In the genomic region with DNA sequence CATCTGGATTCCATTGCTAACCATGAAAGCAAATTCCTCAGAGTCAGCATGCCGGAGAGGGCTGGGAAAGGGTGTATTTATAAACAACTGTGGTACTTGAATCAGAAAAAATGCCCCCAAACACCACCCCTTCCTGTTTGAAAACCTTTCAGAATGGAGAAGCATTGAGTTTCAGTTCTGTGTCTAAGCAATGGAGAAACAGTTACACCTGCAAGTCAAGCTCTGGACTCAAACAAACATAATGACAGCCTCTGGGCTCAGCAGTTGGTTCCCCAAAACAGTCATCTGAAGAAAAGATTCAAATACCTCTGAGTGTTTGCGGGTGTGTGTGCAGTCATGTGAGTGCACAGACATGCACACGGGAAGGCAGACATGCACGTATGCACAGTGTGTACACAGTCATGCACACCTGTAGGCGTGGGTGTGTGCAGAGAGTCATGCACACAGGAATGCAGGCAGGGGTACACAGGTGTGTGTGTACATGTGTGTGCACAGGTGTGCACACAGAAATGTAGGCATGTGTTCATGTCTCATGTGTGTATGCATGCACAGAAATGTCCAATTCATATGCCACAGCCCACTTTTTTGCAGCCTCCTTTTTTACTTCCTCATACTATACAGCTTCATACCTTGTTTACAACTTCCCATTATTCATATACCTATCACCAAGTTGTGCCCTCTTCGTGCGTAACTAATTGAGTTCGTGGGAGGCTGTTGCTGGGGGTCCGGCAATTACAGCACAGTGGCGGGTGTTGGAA, we compare ENCODE assay signal across 11 cellular contexts.
DNase-seq lines count a peak whose midpoint lies in the region; ATAC-seq and TF ChIP-seq lines count a peak whose summit lies in the region.
"Had no signal": no experiment of that assay in that cellular context is flagged by ENCODE, and none has a peak within 500 bp of the region (broad histone marks: within the 10 kb centered on the region; RNA-seq: fewer than 3 reads in every experiment).

No MANE protein-coding gene starts in this region.

- no peak for TF ChIP-seq POLR2A in thyroid gland (IDR thresholded peaks at IDR 0.05)

- H3K9me3 ChIP-seq in thyroid gland, result no peaks in the 10 kb centered on the region
- H3K9me3 ChIP-seq: prostate gland had no signal

- no peaks in the 10 kb centered on the region for H3K27me3 ChIP-seq in thyroid gland

- TF ChIP-seq CTCF in GM12865 (IDR thresholded peaks at IDR 0.05; ENCODE audit: insufficient read depth, low read depth, low read length, missing control alignments), result no peak
- no peak for TF ChIP-seq CTCF in GM20000 (IDR thresholded peaks at IDR 0.05; ENCODE audit: extremely low read depth, missing control alignments)
- no peak for TF ChIP-seq CTCF in thyroid gland (IDR thresholded peaks at IDR 0.05)
- no peak for TF ChIP-seq CTCF in coronary artery (IDR thresholded peaks at IDR 0.05)

- H3K4me3 Mint-ChIP-seq in activated naive CD8-positive, alpha-beta T cell treated with anti-CD3 and anti-CD28 coated beads for 36 hours, result peak overlapping the region; percentile 25
- no peak overlapping the region for H3K4me3 Mint-ChIP-seq in immature natural killer cell
- H3K4me3 Mint-ChIP-seq: CD14-positive monocyte had no signal

- H3K9me3 Mint-ChIP-seq in activated naive CD8-positive, alpha-beta T cell treated with anti-CD3 and anti-CD28 coated beads for 36 hours, result peaks cover 7% of the 10 kb centered on the region
- H3K9me3 Mint-ChIP-seq in immature natural killer cell, result no peaks in the 10 kb centered on the region

- H3K27me3 Mint-ChIP-seq in activated naive CD8-positive, alpha-beta T cell treated with anti-CD3 and anti-CD28 coated beads for 36 hours, result peaks cover 28% of the 10 kb centered on the region
- H3K27me3 Mint-ChIP-seq in immature natural killer cell (ENCODE audit: low read depth in 3 of 3), result peaks cover 6 to 19% (median 6%) of the 10 kb centered on the region in 3 donors

- no peak overlapping the region for H3K27ac Mint-ChIP-seq in activated naive CD8-positive, alpha-beta T cell treated with anti-CD3 and anti-CD28 coated beads for 36 hours
- H3K27ac Mint-ChIP-seq in immature natural killer cell, result no peak overlapping the region
- H3K27ac Mint-ChIP-seq: CD14-positive monocyte had no signal

- H3K4me3 ChIP-seq in GM12865 (ENCODE audit: low read depth, low read length) (peak overlapping the region; percentile 24), thyroid gland (replicated peaks in 1 of 3) (no peak overlapping the region), coronary artery (no peak overlapping the region)
- H3K4me3 ChIP-seq: prostate gland had no signal

- peak; percentile 77 for ATAC-seq in HG03095 (IDR thresholded peaks at IDR 0.05; ENCODE audit: unreplicated experiment)

- H3K36me3 Mint-ChIP-seq in activated naive CD8-positive, alpha-beta T cell treated with anti-CD3 and anti-CD28 coated beads for 36 hours, result no peaks in the 10 kb centered on the region
- no peaks in the 10 kb centered on the region for H3K36me3 Mint-ChIP-seq in immature natural killer cell
- H3K36me3 Mint-ChIP-seq: CD14-positive monocyte had no signal

- peaks cover 7 to 10% of the 10 kb centered on the region in 2 donors for H3K4me1 ChIP-seq in thyroid gland
- H3K4me1 ChIP-seq: prostate gland had no signal

- H3K27ac ChIP-seq in thyroid gland, result no peak overlapping the region
- no peak overlapping the region for H3K27ac ChIP-seq in coronary artery
- H3K27ac ChIP-seq: prostate gland had no signal

- H3K36me3 ChIP-seq in thyroid gland, result no peaks in the 10 kb centered on the region
- H3K36me3 ChIP-seq: prostate gland had no signal

- H3K4me1 Mint-ChIP-seq in activated naive CD8-positive, alpha-beta T cell treated with anti-CD3 and anti-CD28 coated beads for 36 hours, result no peaks in the 10 kb centered on the region
- no peaks in the 10 kb centered on the region for H3K4me1 Mint-ChIP-seq in immature natural killer cell
- H3K4me1 Mint-ChIP-seq: CD14-positive monocyte had no signal

- 60 to 76% methylated on average over 10 of the region's 10 CpGs for WGBS in thyroid gland, 2 donors

- DNase-seq in GM12865 (ENCODE audit: low read depth) (peak; percentile 86), GM20000 (ENCODE audit: low spot score) (peak; percentile 79), immature natural killer cell (no peak), thyroid gland (no peak), coronary artery (ENCODE audit: low spot score) (no peak), NCI-H2029 treated with DMSO at 0.1 percent for 48 hours (lab: John Stamatoyannopoulos, UW) (no peak)
- DNase-seq in activated naive CD8-positive, alpha-beta T cell treated with anti-CD3 and anti-CD28 coated beads for 36 hours, result no peak
- DNase-seq: stimulated activated CD8-positive, alpha-beta memory T cell treated with anti-CD3 and anti-CD28 coated beads, Interleukin-4, amount 100 ng/mL, for 48 hours had no signal

- intact Hi-C loops in thyroid gland (cut with DNase I), result no loop called here

Comparison
In these comparisons a context has a peak if more than half of its experiments do, and no peak if none do; other contexts are left out.
1. DNase-seq: peak in GM12865 (single experiment) and GM20000 (single experiment); none in activated naive CD8-positive, alpha-beta T cell treated with anti-CD3 and anti-CD28 coated beads for 36 hours (single experiment), immature natural killer cell (0 of 3), thyroid gland (0 of 2), coronary artery (single experiment) and NCI-H2029 treated with DMSO at 0.1 percent for 48 hours (single experiment).